In the genomic region with DNA sequence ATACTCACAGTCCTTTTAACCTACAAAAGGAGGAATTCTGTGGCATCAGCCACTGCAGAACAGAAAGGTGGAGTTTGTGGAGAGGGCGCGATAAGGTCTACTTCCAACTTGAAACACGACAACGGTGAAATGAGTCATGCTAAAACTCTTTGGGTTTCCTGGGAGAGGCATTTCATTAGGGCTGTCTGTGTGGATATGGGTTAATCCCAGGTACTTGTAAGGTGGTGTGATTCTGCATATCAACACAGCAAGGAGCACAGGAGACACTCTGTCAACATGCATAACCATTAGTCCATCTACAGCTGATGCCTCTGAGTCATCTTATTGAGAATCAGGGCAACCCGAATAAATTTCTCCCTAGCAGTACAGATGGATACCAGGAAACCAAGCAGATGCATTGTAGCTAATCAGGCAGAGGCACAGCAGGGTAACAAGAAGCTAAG, we compare ENCODE assay signal across 19 cellular contexts.
DNase-seq lines count a peak whose midpoint lies in the region; ATAC-seq and TF ChIP-seq lines count a peak whose summit lies in the region.
"Had no signal": no experiment of that assay in that cellular context is flagged by ENCODE, and none has a peak within 500 bp of the region (broad histone marks: within the 10 kb centered on the region; RNA-seq: fewer than 3 reads in every experiment).

No MANE protein-coding gene starts in this region.

- H3K9me3 ChIP-seq in A673 (ENCODE audit: low read depth, low read length, poor library complexity, severe bottlenecking) = no peaks in the 10 kb centered on the region
- no peaks in the 10 kb centered on the region for H3K9me3 ChIP-seq in CD8-positive, alpha-beta memory T cell (ENCODE audit: low read length)
- H3K9me3 ChIP-seq: pancreas had no signal

- POLR2A ChIA-PET in A673 (lab: Charles Lee; ENCODE audit: low non-redundant PET) = no interaction called here
- POLR2A ChIA-PET in CD8-positive, alpha-beta memory T cell (lab: Charles Lee) = no interaction called here

- H3K27me3 ChIP-seq in A673 (replicated peaks; ENCODE audit: insufficient read depth, low read depth, low read length, poor library complexity) = no peaks in the 10 kb centered on the region
- H3K27me3 ChIP-seq in GM23338 (ENCODE audit: insufficient read depth) = no peaks in the 10 kb centered on the region
- H3K27me3 ChIP-seq in CD8-positive, alpha-beta memory T cell (ENCODE audit: insufficient read depth, low read length, poor library complexity, severe bottlenecking) = no peaks in the 10 kb centered on the region
- H3K27me3 ChIP-seq: pancreas had no signal

- H3K79me2 ChIP-seq in GM23338 (replicated peaks; ENCODE audit: insufficient read depth) = no peaks in the 10 kb centered on the region

- H3K4me3 ChIP-seq in A673 (ENCODE audit: low read depth, low read length, poor library complexity, severe bottlenecking) = no peak overlapping the region
- H3K4me3 ChIP-seq in GM23338 = no peak overlapping the region
- H3K4me3 ChIP-seq in CD8-positive, alpha-beta memory T cell (ENCODE audit: low read length) = no peak overlapping the region
- H3K4me3 ChIP-seq: mucosa of descending colon, pancreas had no signal

- BruUV-seq in A673 (replicated peaks; lab: Mats Ljungman, UMichigan) = no TSS peak

- peaks cover 2% of the 10 kb centered on the region for H3K27me3 Mint-ChIP-seq in GM23338 (ENCODE audit: insufficient read depth, low read depth, poor library complexity)
- H3K27me3 Mint-ChIP-seq in CD8-positive, alpha-beta memory T cell = peaks cover 2 to 3% of the 10 kb centered on the region in 2 donors
- H3K27me3 Mint-ChIP-seq: activated CD8-positive, alpha-beta T cell treated with anti-CD3 and anti-CD28 coated beads for 36 hours; B cell had no signal

- H3K9me2 ChIP-seq in GM23338 (ENCODE audit: insufficient read depth) = peaks cover 8% of the 10 kb centered on the region

- intact Hi-C loops in A673 (cut with micrococcal nuclease; ENCODE audit: unreplicated experiment) = no loop called here

- H3K4me3 Mint-ChIP-seq in GM23338 = no peak overlapping the region
- no peak overlapping the region for H3K4me3 Mint-ChIP-seq in CD8-positive, alpha-beta memory T cell
- H3K4me3 Mint-ChIP-seq: activated CD8-positive, alpha-beta T cell treated with anti-CD3 and anti-CD28 coated beads for 36 hours; B cell; immature natural killer cell had no signal

- no peak overlapping the region for H2AFZ ChIP-seq in GM23338

- H3K4me2 ChIP-seq in GM23338 = no peak overlapping the region

- H3F3A ChIP-seq in GM23338 (replicated peaks; ENCODE audit: low read depth) = no peaks in the 10 kb centered on the region

- CTCF ChIA-PET in A673 (lab: Charles Lee) = no interaction called here
- CTCF ChIA-PET in CD8-positive, alpha-beta memory T cell (lab: Charles Lee) = no interaction called here

- ATAC-seq in GM23338 (peak; percentile 56), HG02884 (IDR thresholded peaks at IDR 0.05; ENCODE audit: unreplicated experiment) (no peak)
- ATAC-seq: activated CD8-positive, alpha-beta T cell treated with anti-CD3 and anti-CD28 coated beads for 36 hours; mucosa of descending colon; SK-N-SH treated with all-trans-retinoic acid at 6 μM for 48 hours had no signal

- H3K4me1 ChIP-seq in A673 (ENCODE audit: insufficient read depth, low read length, poor library complexity, severe bottlenecking) (no peaks in the 10 kb centered on the region), GM23338 (ENCODE audit: insufficient read depth) (peaks cover 14% of the 10 kb centered on the region)
- no peaks in the 10 kb centered on the region for H3K4me1 ChIP-seq in CD8-positive, alpha-beta memory T cell (ENCODE audit: insufficient read depth, low read length)
- H3K4me1 ChIP-seq: pancreas had no signal

- H3K27ac ChIP-seq in A673 (ENCODE audit: low read depth, low read length, poor library complexity, severe bottlenecking) = no peak overlapping the region
- no peak overlapping the region for H3K27ac ChIP-seq in GM23338 (ENCODE audit: low read depth)
- H3K27ac ChIP-seq in CD8-positive, alpha-beta memory T cell (ENCODE audit: low read depth, low read length) = no peak overlapping the region
- H3K27ac ChIP-seq: pancreas had no signal

- H3K9me3 Mint-ChIP-seq in GM23338 = peaks cover 5% of the 10 kb centered on the region; the same call in 2 of the 3 replicates
- H3K9me3 Mint-ChIP-seq in CD8-positive, alpha-beta memory T cell = peaks cover 0 to 4% (median 1%) of the 10 kb centered on the region in 5 donors
- H3K9me3 Mint-ChIP-seq: activated CD8-positive, alpha-beta T cell treated with anti-CD3 and anti-CD28 coated beads for 36 hours had no signal

- TF ChIP-seq CTCF in A673 (conservative IDR thresholded peaks at IDR 0.05; ENCODE audit: low read depth, low read length) (no peak), GM23338 (conservative IDR thresholded peaks at IDR 0.05; ENCODE audit: low read depth in 2 of 2) (no peak)

- H3K4me1 Mint-ChIP-seq in GM23338 = peaks cover 27% of the 10 kb centered on the region
- H3K4me1 Mint-ChIP-seq in CD8-positive, alpha-beta memory T cell = no peaks in the 10 kb centered on the region
- H3K4me1 Mint-ChIP-seq: B cell, immature natural killer cell had no signal

- peak overlapping the region; percentile 38; the same call in 1 of the 2 replicates for H3K27ac Mint-ChIP-seq in GM23338
- no peak overlapping the region for H3K27ac Mint-ChIP-seq in CD8-positive, alpha-beta memory T cell
- H3K27ac Mint-ChIP-seq: activated CD8-positive, alpha-beta T cell treated with anti-CD3 and anti-CD28 coated beads for 36 hours; activated T-helper 2 cell treated with anti-CD3 and anti-CD28 coated beads, Interferon-gamma antibody, Interleukin-2, Interleukin-4, amounts not matched to agents 10 μg/mL and 5 μg/mL and 100 μg/mL, durations not matched to agents 14 hours and 24 hours and 36 hours; B cell; immature natural killer cell had no signal

- H3K36me3 ChIP-seq in A673 (ENCODE audit: insufficient read depth, low read length, poor library complexity, severe bottlenecking) (no peaks in the 10 kb centered on the region), GM23338 (ENCODE audit: insufficient read depth) (no peaks in the 10 kb centered on the region)
- no peaks in the 10 kb centered on the region for H3K36me3 ChIP-seq in CD8-positive, alpha-beta memory T cell (ENCODE audit: insufficient read depth, low read length)
- H3K36me3 ChIP-seq: pancreas had no signal

- no peaks in the 10 kb centered on the region for H4K20me1 ChIP-seq in GM23338 (replicated peaks; ENCODE audit: insufficient read depth)

- DNase-seq in A673 (ENCODE audit: low spot score) = peak; percentile 14
- peak; percentile 11 for DNase-seq in GM23338 (ENCODE audit: low spot score)
- DNase-seq in amniotic epithelial cell (ENCODE audit: low read depth) = peak; percentile 39
- DNase-seq in iPS-NIHi7 (ENCODE audit: extremely low spot score) = peak; percentile 43
- no peak for DNase-seq in activated T-cell treated with anti-CD3 and anti-CD28 coated beads for 4 hours
- DNase-seq in CD8-positive, alpha-beta memory T cell = no peak
- DNase-seq in activated effector memory CD4-positive, alpha-beta T cell treated with anti-CD3 and anti-CD28 coated beads, Interleukin-2, amount 50 U/mL, for 16 hours = no peak
- DNase-seq: activated CD8-positive, alpha-beta T cell treated with anti-CD3 and anti-CD28 coated beads for 36 hours; aorta; DND-41; immature natural killer cell; mucosa of descending colon; NCI-H2227 treated with DMSO at 0.1 percent for 48 hours; pancreas; stimulated activated CD4-positive, alpha-beta T cell treated with anti-CD3 and anti-CD28 coated beads, Interleukin-12 subunit alpha, Interleukin-12 subunit beta, amount 100 ng/mL, for 4 hours had no signal

- peaks cover 2% of the 10 kb centered on the region; the same call in 1 of the 3 replicates for H3K36me3 Mint-ChIP-seq in GM23338 (ENCODE audit: low read depth)
- H3K36me3 Mint-ChIP-seq in CD8-positive, alpha-beta memory T cell = no peaks in the 10 kb centered on the region
- H3K36me3 Mint-ChIP-seq: immature natural killer cell had no signal

TF ChIP-seq in GM23338, 12 proteins besides CTCF, POLR2A, EP300 and RAD21:
- TF ChIP-seq ZNF331 (CRISPR knock-in tag; IDR thresholded peaks at IDR 0.05; ENCODE audit: low read depth) (no peak), STAT1 (IDR thresholded peaks at IDR 0.05; ENCODE audit: unreplicated experiment) (no peak)

Comparison
In these comparisons a context has a peak if more than half of its experiments do, and no peak if none do; other contexts are left out.
1. DNase-seq: peak in A673 (single experiment), GM23338 (single experiment), amniotic epithelial cell (single experiment) and iPS-NIHi7 (single experiment); none in activated T-cell treated with anti-CD3 and anti-CD28 coated beads for 4 hours (single experiment), CD8-positive, alpha-beta memory T cell (0 of 5) and activated effector memory CD4-positive, alpha-beta T cell treated with anti-CD3 and anti-CD28 coated beads, Interleukin-2, amount 50 U/mL, for 16 hours (single experiment).